Comparison of ENCODE assay signal across 33 cellular contexts in genomic region chr6:153526479-153526878, GRCh38.
"Had no signal": no experiment of that assay in that cellular context is flagged by ENCODE, and none has a peak within 500 bp of the region (broad histone marks: within the 10 kb centered on the region; RNA-seq: fewer than 3 reads in every experiment).

No MANE protein-coding gene starts in this region.

- H3K4me1 ChIP-seq: adrenal gland, ascending aorta, body of pancreas, breast epithelium had no signal

- H3K4me3 ChIP-seq: adrenal gland, ascending aorta, body of pancreas, breast epithelium, cardiac muscle cell had no signal

- ATAC-seq: activated naive CD4-positive, alpha-beta T cell treated with anti-CD3 and anti-CD28 coated beads, Interleukin-2, amount 50 U/mL, for 72 hours; activated naive CD8-positive, alpha-beta T cell treated with anti-CD3 and anti-CD28 coated beads, Interleukin-2, amount 50 U/mL, for 24 hours; activated T-cell treated with anti-CD3 and anti-CD28 coated beads, Interleukin-2, amount 50 U/mL, for 4 hours; activated T-cell treated with anti-CD3 and anti-CD28 coated beads, Interleukin-2, amount 50 U/mL, for 72 hours; activated T-helper 17 cell treated with anti-CD3 and anti-CD28 coated beads, Interleukin-2, amount 50 U/mL, for 72 hours; body of pancreas had no signal

- H3K9me3 ChIP-seq: adrenal gland, body of pancreas had no signal

- H3K27me3 ChIP-seq: adrenal gland, ascending aorta, body of pancreas, brain microvascular endothelial cell, breast epithelium, cardiac muscle cell had no signal

- DNase-seq: activated effector memory CD4-positive, alpha-beta T cell treated with anti-CD3 and anti-CD28 coated beads, Interleukin-2, amount 50 U/mL, for 16 hours; activated effector memory CD4-positive, alpha-beta T cell treated with Interleukin-2 at 50 U/mL for 16 hours; activated gamma-delta T cell; activated gamma-delta T cell treated with Interleukin-2 at 50 U/mL for 16 hours; activated naive CD4-positive, alpha-beta T cell; activated naive CD4-positive, alpha-beta T cell treated with anti-CD3 and anti-CD28 coated beads for 36 hours; activated naive CD4-positive, alpha-beta T cell treated with anti-CD3 and anti-CD28 coated beads, Interleukin-2, amount 10 ng/mL, durations not matched to agents 7 days and 5 days; activated naive CD4-positive, alpha-beta T cell treated with anti-CD3 and anti-CD28 coated beads, Interleukin-2, amount 50 U/mL, for 16 hours; activated naive CD4-positive, alpha-beta T cell treated with Interleukin-2 at 50 U/mL for 16 hours; activated naive CD8-positive, alpha-beta T cell treated with anti-CD3 and anti-CD28 coated beads for 36 hours; activated naive CD8-positive, alpha-beta T cell treated with anti-CD3 and anti-CD28 coated beads, Interleukin-2, amount 10 ng/mL, durations not matched to agents 7 days and 5 days; activated naive CD8-positive, alpha-beta T cell treated with anti-CD3 and anti-CD28 coated beads, Interleukin-2, amount 50 U/mL, for 24 hours; activated T-cell treated with anti-CD3 and anti-CD28 coated beads, Interleukin-2, amount 50 U/mL, for 24 hours; activated T-cell treated with anti-CD3 and anti-CD28 coated beads, Interleukin-2, amount 50 U/mL, for 4 hours; activated T-cell treated with anti-CD3 and anti-CD28 coated beads, Interleukin-2, amount 50 U/mL, for 48 hours; activated T-cell treated with anti-CD3 and anti-CD28 coated beads, Interleukin-2, amount 50 U/mL, for 72 hours; adrenal gland; amniotic stem cell; amygdala; anterior cingulate cortex; aorta; body of pancreas; brain microvascular endothelial cell; caudate nucleus; central memory CD4-positive, alpha-beta T cell; cerebellar nuclear complex had no signal

- FAIRE-seq: astrocyte, bronchial epithelial cell had no signal

- H3K36me3 ChIP-seq: adrenal gland, ascending aorta, brain microvascular endothelial cell, breast epithelium, cardiac muscle cell had no signal

- H3K27ac ChIP-seq: adrenal gland, ascending aorta, body of pancreas, brain microvascular endothelial cell, breast epithelium, cardiac muscle cell had no signal
